ENCODE assay signal across 9 cellular contexts in the genomic region with DNA sequence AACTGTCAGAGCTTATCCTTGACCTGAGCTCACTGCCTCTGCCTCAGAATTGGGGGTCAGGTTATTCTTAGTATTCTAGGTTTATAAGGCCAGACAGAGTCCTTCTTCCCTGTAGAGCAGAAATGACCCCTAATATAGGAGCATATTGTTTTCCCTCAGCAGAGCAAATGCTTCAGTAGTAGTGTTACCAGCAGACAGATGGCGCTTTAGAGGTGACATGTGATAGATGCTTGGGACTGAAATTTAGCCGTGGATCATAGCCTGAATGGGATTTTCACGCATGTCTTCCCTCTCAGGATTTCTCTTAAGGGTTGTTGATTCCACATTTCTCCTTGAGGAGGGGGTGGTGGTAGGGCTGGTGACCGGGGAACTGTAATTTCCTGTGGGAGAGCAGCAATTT. TPM values are rescaled to one million over a fixed set of nuclear protein-coding genes. Genes with fewer than 3 reads are reported as not detected.
DNase-seq lines count a peak whose midpoint lies in the region; FAIRE-seq and TF ChIP-seq lines count a peak whose summit lies in the region.
"Had no signal": no experiment of that assay in that cellular context is flagged by ENCODE, and none has a peak within 500 bp of the region (broad histone marks: within the 10 kb centered on the region; RNA-seq: fewer than 3 reads in every experiment).

No MANE protein-coding gene starts in this region.

- H3K4me1 ChIP-seq in PC-9 (replicated peaks; ENCODE audit: insufficient read depth) = no peaks in the 10 kb centered on the region

- peak; percentile 26 for FAIRE-seq in GM12891 (lab: Jason Lieb, UNC)

- H3K9me3 Mint-ChIP-seq in activated CD4-positive, alpha-beta T cell treated with anti-CD3 and anti-CD28 coated beads, Interleukin-2, amount 10 ng/mL, durations not matched to agents 24 days and 14 days = no peaks in the 10 kb centered on the region
- H3K9me3 Mint-ChIP-seq: activated T-cell treated with anti-CD3 and anti-CD28 coated beads, Interleukin-2, amount 50 U/mL, for 4 hours had no signal

- H3K4me3 Mint-ChIP-seq in activated CD4-positive, alpha-beta T cell treated with anti-CD3 and anti-CD28 coated beads, Interleukin-2, amount 10 ng/mL, durations not matched to agents 24 days and 14 days = no peak overlapping the region
- H3K4me3 Mint-ChIP-seq: activated T-cell treated with anti-CD3 and anti-CD28 coated beads, Interleukin-2, amount 50 U/mL, for 4 hours had no signal

- intact Hi-C loops in PC-9 (cut with micrococcal nuclease; ENCODE audit: unreplicated experiment) = no loop called here
- intact Hi-C loops in activated CD4-positive, alpha-beta T cell treated with anti-CD3 and anti-CD28 coated beads, Interleukin-2, amount 10 ng/mL, durations not matched to agents 24 days and 14 days (cut with micrococcal nuclease) = no loop called here

- no peak for DNase-seq in AG04449 (ENCODE audit: low read depth, low spot score)
- no peak for DNase-seq in GM12891 (ENCODE audit: insufficient read length, low spot score)
- DNase-seq in PC-9 = no peak
- peak; percentile 22 for DNase-seq in fibroblast of the aortic adventitia (ENCODE audit: low read depth)
- DNase-seq in activated CD4-positive, alpha-beta T cell treated with anti-CD3 and anti-CD28 coated beads, Interleukin-2, amount 10 ng/mL, durations not matched to agents 24 days and 14 days = no peak
- no peak for DNase-seq in pons (ENCODE audit: low spot score)
- DNase-seq in NCI-H1105 treated with DMSO at 0.1 percent for 48 hours (lab: John Stamatoyannopoulos, UW) = no peak
- no peak for DNase-seq in GM19238 (ENCODE audit: insufficient read length, low spot score)
- DNase-seq: activated T-cell treated with anti-CD3 and anti-CD28 coated beads, Interleukin-2, amount 50 U/mL, for 4 hours had no signal

- no peak overlapping the region for H3K27ac ChIP-seq in PC-9

- H2AFZ ChIP-seq in PC-9 = no peak overlapping the region

- TF ChIP-seq CTCF in AG04449 (IDR thresholded peaks at IDR 0.05; ENCODE audit: insufficient read depth, low read length, missing control alignments) = peak; percentile 36
- peak; percentile 31; the same call in 1 of the 2 replicates for TF ChIP-seq CTCF in PC-9 (conservative IDR thresholded peaks at IDR 0.05)
- peak; percentile 39 for TF ChIP-seq CTCF in fibroblast of the aortic adventitia (IDR thresholded peaks at IDR 0.05; ENCODE audit: insufficient read depth, low read length)

- H3K36me3 Mint-ChIP-seq in activated CD4-positive, alpha-beta T cell treated with anti-CD3 and anti-CD28 coated beads, Interleukin-2, amount 10 ng/mL, durations not matched to agents 24 days and 14 days (ENCODE audit: low read depth) = no peaks in the 10 kb centered on the region

- H3K27ac Mint-ChIP-seq in activated CD4-positive, alpha-beta T cell treated with anti-CD3 and anti-CD28 coated beads, Interleukin-2, amount 10 ng/mL, durations not matched to agents 24 days and 14 days = no peak overlapping the region

- H3K9me3 ChIP-seq in PC-9 (ENCODE audit: insufficient read depth, low read depth) = no peaks in the 10 kb centered on the region

- H3K27me3 ChIP-seq in PC-9 (ENCODE audit: insufficient read depth, low read depth) = no peaks in the 10 kb centered on the region

- no TSS peak for BruUV-seq in PC-9 (replicated peaks; lab: Mats Ljungman, UMichigan)

- no peak overlapping the region for H3K4me3 ChIP-seq in AG04449 (ENCODE audit: low read depth, low read length)
- H3K4me3 ChIP-seq in PC-9 = no peak overlapping the region
- H3K4me3 ChIP-seq in fibroblast of the aortic adventitia (ENCODE audit: low read depth, low read length) = no peak overlapping the region

- H4K20me1 ChIP-seq in PC-9 (ENCODE audit: insufficient read depth) = no peaks in the 10 kb centered on the region

- H3K9me2 ChIP-seq in PC-9 (ENCODE audit: insufficient read depth) = no peaks in the 10 kb centered on the region

- no peaks in the 10 kb centered on the region for H3F3A ChIP-seq in PC-9 (ENCODE audit: insufficient read depth, low read depth)

- H3K79me2 ChIP-seq in PC-9 (ENCODE audit: low read depth) = no peaks in the 10 kb centered on the region

- no peaks in the 10 kb centered on the region for H3K36me3 ChIP-seq in PC-9 (ENCODE audit: low read depth)

- no peak for TF ChIP-seq POLR2A in GM12891 (IDR thresholded peaks at IDR 0.05; ENCODE audit: low read depth, low read length)

- H3K4me1 Mint-ChIP-seq in activated CD4-positive, alpha-beta T cell treated with anti-CD3 and anti-CD28 coated beads, Interleukin-2, amount 10 ng/mL, durations not matched to agents 24 days and 14 days = peaks cover 16% of the 10 kb centered on the region

- H3K4me2 ChIP-seq in PC-9 = no peak overlapping the region

- no peaks in the 10 kb centered on the region for H3K27me3 Mint-ChIP-seq in activated CD4-positive, alpha-beta T cell treated with anti-CD3 and anti-CD28 coated beads, Interleukin-2, amount 10 ng/mL, durations not matched to agents 24 days and 14 days

- CTCF ChIA-PET in AG04449 (lab: Yijun Ruan, JAX) = interaction anchor here (0.6 to 7.3 kb wide), 19 partner anchors 8 to 290 kb away, joined by 3 to 61 read pairs (median 5); no protein-coding TSS in a partner anchor
- CTCF ChIA-PET in PC-9 (lab: Charles Lee) = no interaction called here

- POLR2A ChIA-PET in AG04449 (lab: Yijun Ruan, JAX) (no interaction called here), PC-9 (lab: Charles Lee; ENCODE audit: unreplicated experiment) (no interaction called here)

TF ChIP-seq in GM12891, 5 proteins besides CTCF, POLR2A, EP300 and RAD21:
- no peak for TF ChIP-seq POLR2AphosphoS5 (IDR thresholded peaks at IDR 0.05; ENCODE audit: low read depth, low read length)

RNA-seq across cellular contexts. Expression of a gene that starts 24.5 kb away (rescaled TPM):
- 0.60 TPM for polyA plus RNA-seq in GM12891 (2012; ENCODE audit: low read depth, missing spikeins)
- total RNA-seq in PC-9 (2021) (12.1 and 19.1 TPM in 2 replicates), fibroblast of the aortic adventitia (ENCODE audit: low replicate concordance) (2.1 and 7.0 TPM in 2 replicates)
- total RNA-seq in activated CD4-positive, alpha-beta T cell treated with anti-CD3 and anti-CD28 coated beads, Interleukin-2, amount 10 ng/mL, durations not matched to agents 24 days and 14 days = 21.8 and 24.6 TPM in 2 replicates
